ENCODE assay signal across 8 cellular contexts in genomic region chr3:69791919-69792399, GRCh38. TPM values are rescaled to one million over a fixed set of nuclear protein-coding genes. Genes with fewer than 3 reads are reported as not detected.
DNase-seq lines count a peak whose midpoint lies in the region; ATAC-seq and TF ChIP-seq lines count a peak whose summit lies in the region.
"Had no signal": no experiment of that assay in that cellular context is flagged by ENCODE, and none has a peak within 500 bp of the region (broad histone marks: within the 10 kb centered on the region; RNA-seq: fewer than 3 reads in every experiment).

No MANE protein-coding gene starts in this region.

- peaks cover 61% of the 10 kb centered on the region for H3K4me1 Mint-ChIP-seq in HFFc6 (ENCODE audit: low read depth)

- no peaks in the 10 kb centered on the region for H3K9me2 ChIP-seq in hepatocyte (replicated peaks; ENCODE audit: insufficient read depth)

- WGBS in hepatocyte (ENCODE audit: low lambda C conversion rate, missing lambda C conversion rate): 40% methylated on average over 3 of the region's 3 CpGs

- H3K36me3 ChIP-seq in hepatocyte (replicated peaks; ENCODE audit: insufficient read depth, low read depth) (no peaks in the 10 kb centered on the region), thoracic aorta (no peaks in the 10 kb centered on the region)

- H2AFZ ChIP-seq in hepatocyte: no peak overlapping the region

- peak overlapping the region; percentile 84 for H3K4me3 Mint-ChIP-seq in HFFc6

- peak overlapping the region; percentile 86 for H3K27ac Mint-ChIP-seq in HFFc6

- no peaks in the 10 kb centered on the region for H4K20me1 ChIP-seq in hepatocyte (ENCODE audit: insufficient read depth, poor library complexity, severe bottlenecking)

- no peak for ATAC-seq in thoracic aorta (ENCODE audit: insufficient number of reproducible peaks, low FRiP score, low read depth)

- peaks cover 11% of the 10 kb centered on the region for H3K36me3 Mint-ChIP-seq in HFFc6 (ENCODE audit: low read depth)

- H3K27ac ChIP-seq in hepatocyte (no peak overlapping the region), thoracic aorta (peak overlapping the region; percentile 13 to 37)

- H3K9me3 Mint-ChIP-seq in HFFc6: no peaks in the 10 kb centered on the region

- H3K4me3 ChIP-seq in WI38 (ENCODE audit: low read depth, low read length) (no peak overlapping the region), hepatocyte (no peak overlapping the region), thoracic aorta (peak overlapping the region; percentile 52)

- H3K9me3 ChIP-seq in hepatocyte (ENCODE audit: low read depth) (no peaks in the 10 kb centered on the region), thoracic aorta (no peaks in the 10 kb centered on the region)

- H3K27me3 ChIP-seq in hepatocyte (no peaks in the 10 kb centered on the region), thoracic aorta (replicated peaks; ENCODE audit: insufficient read depth) (no peaks in the 10 kb centered on the region)

- H3K79me2 ChIP-seq in hepatocyte: no peaks in the 10 kb centered on the region

- no peaks in the 10 kb centered on the region for H3K27me3 Mint-ChIP-seq in HFFc6 (ENCODE audit: insufficient read depth)

- TF ChIP-seq CTCF in HFFc6 (IDR thresholded peaks at IDR 0.05): peak; percentile 76
- peak; percentile 27; the same call in 1 of the 2 replicates for TF ChIP-seq CTCF in WI38 (IDR thresholded peaks at IDR 0.05; ENCODE audit: low read depth, low read length)
- peak; percentile 60 for TF ChIP-seq CTCF in hepatocyte (IDR thresholded peaks at IDR 0.05; ENCODE audit: poor library complexity)
- peak; percentile 53 for TF ChIP-seq CTCF in thoracic aorta (IDR thresholded peaks at IDR 0.05)

- H3K4me2 ChIP-seq in hepatocyte: peak overlapping the region; percentile 7

- DNase-seq in HFFc6 (peak; percentile 70), hepatocyte (ENCODE audit: low spot score) (peak; percentile 19), thoracic aorta (ENCODE audit: low spot score) (no peak), KG1 (lab: John Stamatoyannopoulos, UW) (no peak), NK-92 (lab: John Stamatoyannopoulos, UW; ENCODE audit: unreplicated experiment) (no peak), COLO668 (lab: John Stamatoyannopoulos, UW; ENCODE audit: unreplicated experiment) (no peak)
- DNase-seq: stimulated activated CD4-positive, alpha-beta T cell treated with anti-CD3 and anti-CD28 coated beads, Interleukin-2, amount 100 ng/mL, for 48 hours had no signal

- peaks cover 4% of the 10 kb centered on the region for H3K4me1 ChIP-seq in hepatocyte (ENCODE audit: insufficient read depth)
- H3K4me1 ChIP-seq in thoracic aorta (ENCODE audit: control insufficient read depth in 1 of 2, low read depth in 2 of 2): peaks cover 28 to 53% of the 10 kb centered on the region in 2 donors

RNA-seq across cellular contexts. Expression of gene MITF, which starts 52.7 kb away (rescaled TPM):
- 10 to 100 TPM; 23.3 to 38.2 (median 25.7) TPM for total RNA-seq in HFFc6 (2021; fragmentation: NEBNext Ultra II Directional; extraction: Animal tissue kit (Norgen Biotek cat#: 25700))
- 7.1 and 7.7 TPM in 2 replicates for total RNA-seq in hepatocyte
- 14.2 and 14.5 TPM in 2 replicates for polyA plus RNA-seq in hepatocyte
- 10 to 100 TPM; 12.3 to 12.7 TPM for total RNA-seq in thoracic aorta

Comparison
In these comparisons a context has a peak if more than half of its experiments do, and no peak if none do; other contexts are left out.
1. DNase-seq: peak in HFFc6 (single experiment) and hepatocyte (single experiment); none in thoracic aorta (single experiment), KG1 (single experiment), NK-92 (single experiment) and COLO668 (single experiment).
2. Peak in every context shown above with its lines, with median percentiles within 50 percentile points of each other: CTCF ChIP-seq.